8 cellular contexts compared by ENCODE assay signal in the genomic region with DNA sequence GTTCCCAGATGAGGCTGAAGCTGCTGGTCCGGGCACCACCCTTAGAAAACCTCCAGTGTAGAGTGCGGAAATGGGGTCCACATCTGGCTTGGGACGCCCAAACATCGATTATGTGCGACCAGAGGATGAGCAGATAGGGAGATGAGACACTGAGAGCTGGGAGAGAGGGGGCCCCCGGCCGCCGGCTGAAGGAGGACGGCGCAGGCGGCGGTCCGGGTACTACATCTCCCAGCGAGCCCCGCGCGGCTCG. TPM values are rescaled to one million over a fixed set of nuclear protein-coding genes. Genes with fewer than 3 reads are reported as not detected.
DNase-seq lines count a peak whose midpoint lies in the region; ATAC-seq and TF ChIP-seq lines count a peak whose summit lies in the region.

No MANE protein-coding gene starts in this region.

- no peaks in the 10 kb centered on the region for H3K27me3 ChIP-seq in right atrium auricular region

- ATAC-seq in activated B cell treated with CpG ODN at 0.5 μM for 24 hours (ENCODE audit: low read depth): no peak
- no peak for ATAC-seq in GM18511 (IDR thresholded peaks at IDR 0.05; ENCODE audit: unreplicated experiment)

- CTCF ChIA-PET in activated B cell treated with CpG ODN at 0.5 μM for 24 hours (lab: Charles Lee): interaction anchor here (0.7 to 1.7 kb wide), 3 partner anchors 14 to 25 kb away, joined by 3 to 8 read pairs (median 7); no protein-coding TSS in a partner anchor

- TF ChIP-seq CTCF in activated B cell treated with CpG ODN at 0.5 μM for 24 hours (IDR thresholded peaks at IDR 0.05) (no peak), right atrium auricular region (IDR thresholded peaks at IDR 0.05) (no peak)

- H3K27me3 Mint-ChIP-seq in activated B cell treated with CpG ODN at 0.5 μM for 24 hours: peaks cover 34% of the 10 kb centered on the region

- DNase-seq in activated T-cell treated with anti-CD3 and anti-CD28 coated beads for 1 hour (ENCODE audit: low read depth): peak; percentile 1
- no peak for DNase-seq in activated T-cell treated with anti-CD3 and anti-CD28 coated beads for 4 hours
- no peak for DNase-seq in activated B cell treated with CpG ODN at 0.5 μM for 24 hours
- no peak for DNase-seq in right atrium auricular region (ENCODE audit: low spot score)
- DNase-seq in stimulated activated CD4-positive, alpha-beta T cell treated with anti-CD3 and anti-CD28 coated beads, Interleukin-2, amount 100 ng/mL, for 48 hours: no peak
- DNase-seq in stimulated activated CD4-positive, alpha-beta T cell treated with anti-CD3 and anti-CD28 coated beads, Interleukin-12 subunit alpha, Interleukin-12 subunit beta, amount 100 ng/mL, for 4 hours: no peak

- H3K27ac Mint-ChIP-seq in activated B cell treated with CpG ODN at 0.5 μM for 24 hours: no peak overlapping the region

- H3K27ac ChIP-seq in right atrium auricular region (peak overlapping the region; percentile 75 to 91), skin epidermis (peak overlapping the region in 7 of 21 experiments; percentile 7 to 77 (median 49))

- no peaks in the 10 kb centered on the region for H3K36me3 Mint-ChIP-seq in activated B cell treated with CpG ODN at 0.5 μM for 24 hours (ENCODE audit: low read depth)

- H3K9me3 ChIP-seq in right atrium auricular region: no peaks in the 10 kb centered on the region

- H3K4me1 Mint-ChIP-seq in activated B cell treated with CpG ODN at 0.5 μM for 24 hours: peaks cover 13% of the 10 kb centered on the region

- POLR2A ChIA-PET in activated B cell treated with CpG ODN at 0.5 μM for 24 hours (lab: Charles Lee): interaction anchor here (1.8 kb wide), 1 partner anchor 31 kb away, joined by 16 read pairs; a partner anchor contains a TSS

- peaks cover 0 to 11% of the 10 kb centered on the region in 2 donors for H3K4me1 ChIP-seq in right atrium auricular region

- intact Hi-C loops in activated B cell treated with CpG ODN at 0.5 μM for 24 hours (cut with micrococcal nuclease): loop anchor here (1.0 kb wide), 3 partner anchors 17 to 146 kb away; a partner anchor contains a TSS

- H3K4me3 ChIP-seq in right atrium auricular region (peak overlapping the region; percentile 59 to 87), skin epidermis (peak overlapping the region; percentile 43 to 61 (median 53))

- peak overlapping the region; percentile 87 for H3K4me3 Mint-ChIP-seq in activated B cell treated with CpG ODN at 0.5 μM for 24 hours

- no peaks in the 10 kb centered on the region for H3K36me3 ChIP-seq in right atrium auricular region

- no peaks in the 10 kb centered on the region for H3K9me3 Mint-ChIP-seq in activated B cell treated with CpG ODN at 0.5 μM for 24 hours

RNA-seq across cellular contexts. Expression of a gene that starts 0.2 kb away (rescaled TPM):
- total RNA-seq in activated B cell treated with CpG ODN at 0.5 μM for 24 hours: 7.5 and 11.5 TPM in 2 replicates
- 10 to 100 TPM; 10.3 to 13.5 TPM for total RNA-seq in right atrium auricular region

RNA-seq across cellular contexts. Expression of a gene that starts 31.3 kb away (rescaled TPM):
- 38.7 and 51.5 TPM in 2 replicates for total RNA-seq in activated B cell treated with CpG ODN at 0.5 μM for 24 hours
- total RNA-seq in right atrium auricular region: 10 to 100 TPM; 14.4 to 16.5 TPM
